Comparison of ENCODE assay signal across 27 cellular contexts in genomic region chr13:107884564-107884963, GRCh38.
"Had no signal": no experiment of that assay in that cellular context is flagged by ENCODE, and none has a peak within 500 bp of the region (broad histone marks: within the 10 kb centered on the region; RNA-seq: fewer than 3 reads in every experiment).

No MANE protein-coding gene starts in this region.

- ATAC-seq: activated CD8-positive, alpha-beta T cell treated with anti-CD3 and anti-CD28 coated beads for 36 hours; activated naive CD4-positive, alpha-beta T cell treated with anti-CD3 and anti-CD28 coated beads, Interleukin-2, amount 50 U/mL, for 72 hours; activated T-cell treated with anti-CD3 and anti-CD28 coated beads, Interleukin-2, amount 50 U/mL, for 4 hours; activated T-cell treated with anti-CD3 and anti-CD28 coated beads, Interleukin-2, amount 50 U/mL, for 72 hours; activated T-helper 17 cell treated with anti-CD3 and anti-CD28 coated beads, Interleukin-2, amount 50 U/mL, for 72 hours; T-cell; T-helper 17 cell had no signal

- H3K4me3 ChIP-seq: adrenal gland had no signal

- H3K9me3 ChIP-seq: adrenal gland had no signal

- H3K36me3 ChIP-seq: adrenal gland had no signal

- H3K4me1 ChIP-seq: adrenal gland had no signal

- H3K27ac ChIP-seq: adrenal gland, VCaP had no signal

- DNase-seq: activated B cell treated with CpG ODN at 0.5 μM for 24 hours; activated CD4-positive, alpha-beta memory T cell treated with anti-CD3 and anti-CD28 coated beads for 36 hours; activated CD4-positive, alpha-beta T cell treated with anti-CD3 and anti-CD28 coated beads for 4 hours; activated CD4-positive, alpha-beta T cell treated with anti-CD3 and anti-CD28 coated beads, Interleukin-2, amount 10 ng/mL, durations not matched to agents 24 days and 14 days; activated CD4-positive, alpha-beta T cell treated with anti-CD3 and anti-CD28 coated beads, Interleukin-2, amount 50 U/mL, for 1 hour; activated CD4-positive, alpha-beta T cell treated with anti-CD3 and anti-CD28 coated beads, Interleukin-2, amount 50 U/mL, for 4 hours; activated CD4-positive, CD25-positive, alpha-beta regulatory T cell treated with anti-CD3 and anti-CD28 coated beads, Interleukin-2, amount 50 U/mL, for 72 hours; activated CD8-positive, alpha-beta memory T cell treated with anti-CD3 and anti-CD28 coated beads, Interleukin-2, amount 50 U/mL, for 4 hours; activated CD8-positive, alpha-beta T cell treated with anti-CD3 and anti-CD28 coated beads for 36 hours; activated effector memory CD4-positive, alpha-beta T cell treated with anti-CD3 and anti-CD28 coated beads, Interleukin-2, amount 50 U/mL, for 16 hours; activated gamma-delta T cell treated with Interleukin-2 at 50 U/mL for 16 hours; activated naive CD4-positive, alpha-beta T cell; activated naive CD4-positive, alpha-beta T cell treated with anti-CD3 and anti-CD28 coated beads for 36 hours; activated naive CD4-positive, alpha-beta T cell treated with anti-CD3 and anti-CD28 coated beads, Interleukin-2, amount 50 U/mL, for 16 hours; activated naive CD8-positive, alpha-beta T cell treated with anti-CD3 and anti-CD28 coated beads for 36 hours; activated T-cell treated with anti-CD3 and anti-CD28 coated beads for 4 hours; activated T-cell treated with anti-CD3 and anti-CD28 coated beads, Interleukin-2, amount 50 U/mL, for 1 hour; activated T-cell treated with anti-CD3 and anti-CD28 coated beads, Interleukin-2, amount 50 U/mL, for 4 hours; activated T-cell treated with anti-CD3 and anti-CD28 coated beads, Interleukin-2, amount 50 U/mL, for 72 hours; adrenal gland; aorta; central memory CD4-positive, alpha-beta T cell; T-cell; T-helper 17 cell had no signal

- H3K27me3 ChIP-seq: adrenal gland had no signal
